Comparison of ENCODE assay signal across 8 cellular contexts in the genomic region with DNA sequence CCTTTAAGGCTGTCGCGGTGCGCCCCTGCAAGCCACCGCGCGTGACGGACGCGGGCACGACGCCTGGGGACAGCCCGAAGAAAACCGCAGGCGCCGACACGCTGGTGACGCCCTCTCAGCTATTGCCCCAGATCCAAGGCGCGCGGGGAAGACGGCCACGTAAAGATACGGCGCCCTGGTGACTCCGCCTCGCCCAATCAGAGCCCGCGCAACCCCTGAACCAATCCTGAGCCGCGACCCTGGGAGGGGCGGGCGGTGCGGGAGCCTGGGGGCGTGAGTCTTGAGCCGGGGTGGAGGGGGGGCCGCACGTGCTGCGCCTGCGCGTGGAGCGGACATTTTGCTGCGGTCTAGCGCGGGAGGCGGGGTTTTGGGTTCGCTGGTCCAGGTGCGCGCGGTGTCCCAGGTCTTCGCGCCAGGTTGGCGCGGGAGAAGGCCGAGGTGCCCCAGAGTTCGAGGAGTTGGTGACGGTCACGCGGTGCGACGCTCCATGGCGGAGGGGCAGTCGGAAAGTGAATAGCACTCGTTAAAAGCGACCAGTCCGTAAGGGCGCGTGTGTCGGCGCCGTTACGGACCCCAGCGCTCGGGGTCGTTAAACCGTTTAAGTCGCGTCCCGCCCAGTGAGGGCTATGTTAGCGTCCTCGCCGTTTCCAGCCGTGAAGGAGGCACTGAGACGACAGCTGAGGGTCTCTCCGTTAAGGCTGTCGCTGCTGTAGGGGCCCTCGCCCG. TPM values are rescaled to one million over a fixed set of nuclear protein-coding genes. Genes with fewer than 3 reads are reported as not detected.
DNase-seq lines count a peak whose midpoint lies in the region; ATAC-seq and TF ChIP-seq lines count a peak whose summit lies in the region.

No MANE protein-coding gene starts in this region.

- H3K4me1 Mint-ChIP-seq in T-cell (peaks cover 16 to 18% (median 18%) of the 10 kb centered on the region in 3 donors), progenitor cell of endocrine pancreas (ENCODE audit: low read depth) (peaks cover 11% of the 10 kb centered on the region)

- intact Hi-C loops in left ventricle myocardium inferior (cut with micrococcal nuclease), result no loop called here

- POLR2A ChIA-PET in T-cell (lab: Charles Lee), result interaction anchor here (0.6 to 1.6 kb wide), 3 partner anchors 47 to 90 kb away, joined by 3 to 12 read pairs (median 5); partner anchors contain the start of gene NCL (in 1 of the 2)

- H3K27me3 ChIP-seq in left ventricle myocardium inferior (ENCODE audit: low read depth), result no peaks in the 10 kb centered on the region

- peaks cover 20% of the 10 kb centered on the region for H3K4me1 ChIP-seq in left ventricle myocardium inferior

- H3K27ac Mint-ChIP-seq in T-cell, result peak overlapping the region; percentile 97 to 98
- H3K27ac Mint-ChIP-seq in progenitor cell of endocrine pancreas, result peak overlapping the region; percentile 95

- ATAC-seq in HG02870 (IDR thresholded peaks at IDR 0.05; ENCODE audit: unreplicated experiment) (peak; percentile 99), T-cell (replicated peaks in 1 of 4) (peak; percentile 97 to 99 (median 98))

- H3K9me3 Mint-ChIP-seq in T-cell (no peaks in the 10 kb centered on the region), progenitor cell of endocrine pancreas (ENCODE audit: low read depth) (no peaks in the 10 kb centered on the region)

- CTCF ChIA-PET in T-cell (lab: Charles Lee), result interaction anchor here (0.5 to 1.1 kb wide), 6 partner anchors 38 to 193 kb away, joined by 3 to 5 read pairs (median 4); partner anchors contain the start of gene NCL (in 1 of the 2)

- H3K36me3 ChIP-seq in left ventricle myocardium inferior, result no peaks in the 10 kb centered on the region

- H3K9me3 ChIP-seq in left ventricle myocardium inferior (replicated peaks), result no peaks in the 10 kb centered on the region

- in situ Hi-C loops in GM13977 (cut with MboI; ENCODE audit: low pct_unique_long_range_greater_than_20kb, low sequenced_read_pairs, unreplicated experiment), result no loop called here

- H3K36me3 Mint-ChIP-seq in T-cell (no peaks in the 10 kb centered on the region), progenitor cell of endocrine pancreas (ENCODE audit: insufficient read depth) (no peaks in the 10 kb centered on the region)

- no peak for TF ChIP-seq CTCF in GM13977 (IDR thresholded peaks at IDR 0.05; ENCODE audit: extremely low read depth, insufficient read depth, missing control alignments)
- no peak for TF ChIP-seq CTCF in left ventricle myocardium inferior (IDR thresholded peaks at IDR 0.05; ENCODE audit: borderline replicate concordance)
- no peak for TF ChIP-seq CTCF in progenitor cell of endocrine pancreas (IDR thresholded peaks at IDR 0.05; ENCODE audit: unreplicated experiment)

- H3K27ac ChIP-seq in left ventricle myocardium inferior (replicated peaks), result peak overlapping the region; percentile 91

- DNase-seq in GM13977 (ENCODE audit: low spot score), result peak; percentile 99
- peak; percentile 96 for DNase-seq in NCI-H146 (lab: John Stamatoyannopoulos, UW)
- peak; percentile 93 to 99 (median 98) for DNase-seq in T-cell
- DNase-seq in amniotic stem cell (lab: John Stamatoyannopoulos, UW), result peak; percentile 94
- peak; percentile 99 for DNase-seq in left ventricle myocardium inferior
- DNase-seq in progenitor cell of endocrine pancreas (ENCODE audit: low spot score, unreplicated experiment), result peak; percentile 98
- peak; percentile 98 for DNase-seq in ureter (ENCODE audit: low spot score)

- H3K4me3 ChIP-seq in left ventricle myocardium inferior, result peak overlapping the region; percentile 79

- H3K4me3 Mint-ChIP-seq in T-cell (peak overlapping the region; percentile 78 to 89 (median 88)), progenitor cell of endocrine pancreas (ENCODE audit: low read depth) (peak overlapping the region; percentile 88)

- H3K27me3 Mint-ChIP-seq in T-cell (no peaks in the 10 kb centered on the region), progenitor cell of endocrine pancreas (no peaks in the 10 kb centered on the region)

RNA-seq across cellular contexts. Expression of gene NMUR1, which starts 15.9 kb away (rescaled TPM):
- 1 to 10 TPM in 2 of 5 donors, under 1 TPM in 3; 0.62 to 3.0 (median 0.70) TPM for total RNA-seq in T-cell
- 0.41 TPM for total RNA-seq in left ventricle myocardium inferior
- total RNA-seq in progenitor cell of endocrine pancreas, result not detected in 2 replicates
- total RNA-seq in ureter, result 2.0 TPM

RNA-seq across cellular contexts. Expression of gene NCL, which starts 50.1 kb away (rescaled TPM):
- 100 to 1,000 TPM; 358 to 468 (median 397) TPM for total RNA-seq in T-cell
- 262 TPM for total RNA-seq in left ventricle myocardium inferior
- 588 and 589 TPM in 2 replicates for total RNA-seq in progenitor cell of endocrine pancreas
- 566 TPM for total RNA-seq in ureter

Comparison
In these comparisons a context has a peak if more than half of its experiments do, and no peak if none do; other contexts are left out.
1. Peak in every context shown above with its lines: DNase-seq, ATAC-seq, H3K4me3 ChIP-seq and H3K27ac ChIP-seq.